In genomic region chr19:13781547-13781946, GRCh38 we compare ENCODE assay signal across 1 cellular context.
TF ChIP-seq lines count a peak whose summit lies in the region.

No MANE protein-coding gene starts in this region.

TF ChIP-seq in WTC11, 78 proteins besides CTCF, POLR2A, EP300 and RAD21 (continued from another document):
- TF ChIP-seq ATF6 (CRISPR knock-in tag; IDR thresholded peaks at IDR 0.05) (no peak), FOXP4 (CRISPR knock-in tag; IDR thresholded peaks at IDR 0.05) (no peak), NR2C2 (CRISPR knock-in tag; IDR thresholded peaks at IDR 0.05) (no peak), ZNF121 (CRISPR knock-in tag; IDR thresholded peaks at IDR 0.05) (no peak), E2F1 (CRISPR knock-in tag; IDR thresholded peaks at IDR 0.05) (no peak), ZNF423 (CRISPR knock-in tag; IDR thresholded peaks at IDR 0.05) (no peak), TCF7 (CRISPR knock-in tag; IDR thresholded peaks at IDR 0.05; ENCODE audit: low read depth) (no peak), ZNF138 (CRISPR knock-in tag; conservative IDR thresholded peaks at IDR 0.05) (no peak), RELA (CRISPR knock-in tag; IDR thresholded peaks at IDR 0.05; ENCODE audit: borderline replicate concordance) (no peak), FOXK1 (CRISPR knock-in tag; IDR thresholded peaks at IDR 0.05) (no peak), ZSCAN18 (CRISPR knock-in tag; IDR thresholded peaks at IDR 0.05) (no peak), NFYB (CRISPR knock-in tag; conservative IDR thresholded peaks at IDR 0.05; ENCODE audit: low read depth) (no peak)
